ENCODE assay signal across 2 cellular contexts in the genomic region with DNA sequence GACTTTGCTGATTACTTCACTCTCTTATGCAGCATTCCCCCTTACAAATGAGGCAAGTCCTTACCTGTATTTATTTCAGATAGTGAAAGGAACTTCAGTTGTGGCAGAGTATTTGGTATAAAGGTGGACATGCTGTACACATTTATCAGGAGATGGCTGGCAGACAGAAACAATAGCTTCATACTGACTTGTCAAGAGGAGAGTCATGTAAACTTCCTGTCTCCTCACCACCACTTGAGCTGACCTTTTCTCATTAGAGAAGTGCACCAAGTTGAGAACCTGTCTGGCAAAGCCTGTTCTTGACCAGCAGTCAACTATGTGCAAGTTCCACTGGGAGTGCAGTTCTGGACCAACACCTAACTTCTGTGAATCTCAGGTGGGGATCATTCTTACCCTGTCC.
TF ChIP-seq lines count a peak whose summit lies in the region.

No MANE protein-coding gene starts in this region.

TF ChIP-seq in IMR-90, 13 proteins besides CTCF, POLR2A, EP300 and RAD21:
- TF ChIP-seq NFE2L2 (IDR thresholded peaks at IDR 0.05; ENCODE audit: low read depth, low read length) (no peak), MXI1 (IDR thresholded peaks at IDR 0.05; ENCODE audit: borderline replicate concordance, low read depth, low read length) (no peak)

TF ChIP-seq in endothelial cell of umbilical vein, 7 proteins besides CTCF, POLR2A, EP300 and RAD21:
- TF ChIP-seq FOS (IDR thresholded peaks at IDR 0.05; ENCODE audit: borderline replicate concordance, insufficient read depth, low read length): no peak
- TF ChIP-seq JUN (IDR thresholded peaks at IDR 0.05; ENCODE audit: borderline replicate concordance, insufficient read depth, insufficient read length, low read depth): no peak
- TF ChIP-seq GATA2 (IDR thresholded peaks at IDR 0.05; ENCODE audit: insufficient read depth, insufficient read length, low read depth, low read length): no peak
TF ChIP-seq in endothelial cell of umbilical vein: peak in this region for 0.
